Comparison of ENCODE assay signal across 12 cellular contexts in the genomic region with DNA sequence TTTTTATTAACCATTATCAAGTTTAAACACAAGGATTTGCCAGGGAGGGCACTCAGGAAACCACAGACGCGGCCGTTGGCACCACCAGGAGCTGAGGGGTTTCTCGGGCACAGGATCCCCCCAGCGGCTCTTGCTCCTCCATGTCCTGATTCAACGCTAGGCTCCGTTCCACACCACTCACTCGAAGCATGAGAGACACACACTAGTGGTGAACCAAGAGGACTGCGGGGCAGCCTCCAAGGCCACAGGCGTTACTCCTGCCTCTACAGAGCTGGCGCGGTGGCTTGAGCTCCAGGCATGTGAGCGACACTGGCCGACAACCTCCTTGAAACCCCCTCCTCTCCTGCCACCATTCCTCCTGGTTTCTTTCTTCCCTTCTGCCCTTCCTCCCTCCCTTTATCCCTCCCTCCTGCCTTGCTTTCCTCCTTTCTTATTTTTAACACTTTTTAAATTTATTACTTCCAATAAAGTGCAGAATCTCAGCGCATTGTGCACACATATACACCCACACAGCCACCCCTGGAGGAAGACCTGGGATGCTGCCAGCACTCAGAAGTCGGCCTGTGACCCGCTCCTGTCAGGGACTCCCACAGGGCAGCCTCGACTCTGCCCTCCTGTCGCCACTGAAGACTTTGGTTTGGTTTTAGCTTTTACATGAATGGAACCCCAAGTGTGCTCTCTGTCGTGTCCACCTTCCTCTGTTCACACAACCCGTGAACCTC. TPM values are rescaled to one million over a fixed set of nuclear protein-coding genes. Genes with fewer than 3 reads are reported as not detected.
A peak's percentile ranks its signal among the peaks of the same experiment; 100 is the strongest.
DNase-seq lines count a peak whose midpoint lies in the region; ATAC-seq, FAIRE-seq and TF ChIP-seq lines count a peak whose summit lies in the region.
"Had no signal": no experiment of that assay in that cellular context is flagged by ENCODE, and none has a peak within 500 bp of the region (broad histone marks: within the 10 kb centered on the region; RNA-seq: fewer than 3 reads in every experiment).

No MANE protein-coding gene starts in this region.

- no peak overlapping the region for H2BK120ac ChIP-seq in mesendoderm (ENCODE audit: low read depth, low read length)

- no peak overlapping the region for H2BK15ac ChIP-seq in mesendoderm (replicated peaks; ENCODE audit: low read depth)

- FAIRE-seq in K562 (lab: Jason Lieb, UNC) = no peak
- FAIRE-seq: G401.6 had no signal

- TF ChIP-seq CTCF in Calu3 (IDR thresholded peaks at IDR 0.05; ENCODE audit: unreplicated experiment) (no peak), K562 (IDR thresholded peaks at IDR 0.05 in 2 of 3, conservative IDR thresholded peaks at IDR 0.05 in 1 of 3; ENCODE audit: insufficient read depth in 2 of 3, low read depth in 1 of 3, low read length in 3 of 3) (no peak)

- H3K27ac Mint-ChIP-seq in Calu3 (ENCODE audit: unreplicated experiment) = peak overlapping the region; percentile 15
- H3K27ac Mint-ChIP-seq: activated T-helper 2 cell treated with anti-CD3 and anti-CD28 coated beads, Interferon-gamma antibody, Interleukin-2, Interleukin-4, amounts not matched to agents 10 μg/mL and 5 μg/mL and 100 μg/mL, durations not matched to agents 14 hours and 24 hours and 36 hours had no signal

- H3K9me1 ChIP-seq in K562 (ENCODE audit: control insufficient read depth, insufficient read depth, low read length) = peaks cover 4% of the 10 kb centered on the region

- TF ChIP-seq RAD21 in K562 (CRISPR knock-in tag; conservative IDR thresholded peaks at IDR 0.05 in 1 of 2, IDR thresholded peaks at IDR 0.05 in 1 of 2) = no peak

- DNase-seq in Calu3 (no peak), HEK293T (ENCODE audit: extremely low spot score) (peak; percentile 41), K562 (ENCODE audit: extremely low read depth in 1 of 4, low spot score in 3 of 4) (no peak), mesendoderm (peak; percentile 80), middle frontal gyrus (ENCODE audit: extremely low spot score, low spot score) (no peak)
- DNase-seq: cortex of kidney, HCEC 1CT, MV-4-11 had no signal

- H3K9me3 Mint-ChIP-seq in Calu3 (ENCODE audit: low read depth, unreplicated experiment) = no peaks in the 10 kb centered on the region
- H3K9me3 Mint-ChIP-seq: activated T-helper 2 cell treated with anti-CD3 and anti-CD28 coated beads, Interferon-gamma antibody, Interleukin-2, Interleukin-4, amounts not matched to agents 10 μg/mL and 5 μg/mL and 100 μg/mL, durations not matched to agents 14 hours and 24 hours and 36 hours had no signal

- H3K36me3 ChIP-seq in K562 (ENCODE audit: control insufficient read depth, insufficient read depth, low read length) (peaks cover 71% of the 10 kb centered on the region), mesendoderm (ENCODE audit: control insufficient read depth, insufficient read depth, low read length) (peaks cover 3% of the 10 kb centered on the region)

- H2AFZ ChIP-seq in K562 (ENCODE audit: low read depth, low read length) = no peak overlapping the region

- WGBS in K562 (ENCODE audit: insufficient coverage, low coverage, missing lambda C conversion rate) = 96% methylated on average over 21 of the region's 21 CpGs
- no CpG with 5 or more reads among the region's 21 CpGs for WGBS in mesendoderm (ENCODE audit: extremely low coverage, insufficient coverage, low lambda C conversion rate)

- POLR2A ChIA-PET in HEK293T (lab: Yijun Ruan, JAX) = no interaction called here
- POLR2A ChIA-PET in K562 (lab: Yijun Ruan, JAX) = interaction anchor here (0.6 to 0.7 kb wide), 2 partner anchors 8 to 325 kb away, joined by 3 to 5 read pairs; no protein-coding TSS in a partner anchor

- H3K23ac ChIP-seq in mesendoderm (ENCODE audit: low read length) = no peak overlapping the region

- TF ChIP-seq EP300 in K562 (IDR thresholded peaks at IDR 0.05; ENCODE audit: low read length) = no peak

- no peak overlapping the region for H3K4me3 Mint-ChIP-seq in Calu3 (ENCODE audit: low read depth, unreplicated experiment)

- H3K4me1 ChIP-seq in K562 (replicated peaks in 1 of 2; ENCODE audit: control insufficient read depth in 2 of 2, insufficient read depth in 2 of 2, low read length in 2 of 2) (peaks cover 3 to 6% of the 10 kb centered on the region in 2 experiments; a peak in 2 of 5 replicates), mesendoderm (ENCODE audit: control insufficient read depth, low read depth, low read length) (peaks cover 4% of the 10 kb centered on the region)

- H3K4ac ChIP-seq in mesendoderm (ENCODE audit: low read depth, low read length) = no peak overlapping the region

- peaks cover 18% of the 10 kb centered on the region for H3K4me1 Mint-ChIP-seq in Calu3 (ENCODE audit: low read depth, unreplicated experiment)

- H3K9me3 ChIP-seq in K562 (replicated peaks; ENCODE audit: control insufficient read depth, insufficient read depth, low read depth, low read length) = no peaks in the 10 kb centered on the region

- intact Hi-C loops in Calu3 (cut with micrococcal nuclease; ENCODE audit: unreplicated experiment) (no loop called here), K562 (cut with micrococcal nuclease) (no loop called here)

- H3K27me3 Mint-ChIP-seq in Calu3 (ENCODE audit: unreplicated experiment) = no peaks in the 10 kb centered on the region

- H2AK5ac ChIP-seq in mesendoderm (ENCODE audit: low read length) = no peak overlapping the region

- H3K79me2 ChIP-seq in K562 (ENCODE audit: control insufficient read depth, insufficient read depth, low read length) (peaks cover 9% of the 10 kb centered on the region; the same call in 2 of the 3 replicates), mesendoderm (ENCODE audit: control insufficient read depth, insufficient read depth, low read length) (peaks cover 4% of the 10 kb centered on the region)

- H3K27me3 ChIP-seq in K562 (ENCODE audit: control insufficient read depth in 2 of 2, insufficient read depth in 2 of 2, low read length in 2 of 2) (no peaks in the 10 kb centered on the region), mesendoderm (ENCODE audit: insufficient read depth, low read length, poor library complexity) (no peaks in the 10 kb centered on the region)

- BruUV-seq in Calu3 (replicated peaks; lab: Mats Ljungman, UMichigan) (no TSS peak), K562 (replicated peaks; lab: Mats Ljungman, UMichigan) (no TSS peak)

- H3K4me2 ChIP-seq in K562 (ENCODE audit: insufficient read depth, low read length) (no peak overlapping the region), mesendoderm (ENCODE audit: low read length) (no peak overlapping the region)

- H3K79me1 ChIP-seq in mesendoderm (ENCODE audit: low read length) = peaks cover 16% of the 10 kb centered on the region

- in situ Hi-C loops in K562 (cut with MboI) = no loop called here

- no peak overlapping the region for H4K5ac ChIP-seq in mesendoderm (ENCODE audit: low read length)

- no peak overlapping the region for H2BK5ac ChIP-seq in mesendoderm (ENCODE audit: low read length)

- H3K36me3 Mint-ChIP-seq in Calu3 (ENCODE audit: insufficient read depth, unreplicated experiment) = peaks cover 50% of the 10 kb centered on the region

- H3K4me3 ChIP-seq in K562 (no peak overlapping the region), mesendoderm (ENCODE audit: low read length) (no peak overlapping the region)

- no peak overlapping the region for H3K18ac ChIP-seq in mesendoderm (ENCODE audit: low read length)

- H3K56ac ChIP-seq in mesendoderm (ENCODE audit: low read length) = no peak overlapping the region

- H3K9ac ChIP-seq in K562 (ENCODE audit: insufficient read depth in 1 of 2, low read depth in 2 of 2, low read length in 2 of 2) = no peak overlapping the region
- no peak overlapping the region for H3K9ac ChIP-seq in mesendoderm (ENCODE audit: low read length)

- no peak overlapping the region for H3K27ac ChIP-seq in K562 (ENCODE audit: extremely low read depth, low read depth, low read length)
- no peak overlapping the region for H3K27ac ChIP-seq in mesendoderm (ENCODE audit: low read depth, low read length)

- no peak overlapping the region for H4K8ac ChIP-seq in mesendoderm (ENCODE audit: low read depth, low read length)

- 0 out of 2 replicates have a peak, but pooled peaks cover 3% of the 10 kb centered on the region for H4K20me1 ChIP-seq in K562 (replicated peaks; ENCODE audit: control insufficient read depth, insufficient read depth, low read length)

- ATAC-seq in K562 (peak; percentile 65), HG03460 (IDR thresholded peaks at IDR 0.05; ENCODE audit: unreplicated experiment) (no peak), GM21737 (IDR thresholded peaks at IDR 0.05; ENCODE audit: unreplicated experiment) (no peak)

- CTCF ChIA-PET in Calu3 (lab: Charles Lee) (no interaction called here), HEK293T (lab: Yijun Ruan, JAX) (no interaction called here), K562 (lab: Yijun Ruan, JAX; ENCODE audit: low intra/inter-chr PET ratio) (no interaction called here)

- TF ChIP-seq POLR2A in K562 (conservative IDR thresholded peaks at IDR 0.05) = no peak

TF ChIP-seq in HEK293T, 16 proteins besides CTCF, POLR2A, EP300 and RAD21 (continues in another document):
- no peak for TF ChIP-seq ARNT (IDR thresholded peaks at IDR 0.05)
- no peak for TF ChIP-seq SP1 (IDR thresholded peaks at IDR 0.05)
- no peak for TF ChIP-seq ELF4 (IDR thresholded peaks at IDR 0.05)
- TF ChIP-seq FOXA1 (IDR thresholded peaks at IDR 0.05) = no peak

TF ChIP-seq in K562, 482 proteins besides CTCF, POLR2A, EP300 and RAD21 (continues in another document):
- TF ChIP-seq E2F3 (CRISPR knock-in tag; IDR thresholded peaks at IDR 0.05) (no peak), TAF7 (tag; IDR thresholded peaks at IDR 0.05) (no peak)

RNA-seq across cellular contexts. Expression of a gene that starts 21.7 kb away (rescaled TPM):
- 97.5 and 98.0 TPM in 2 replicates for total RNA-seq in Calu3 (2022)
- 27.4 and 46.0 TPM in 2 replicates for total RNA-seq in K562 (2011; cell fraction: chromatin; rRNA removed; ENCODE audit: low replicate concordance)
- total RNA-seq in K562 (2011; cell fraction: nucleolus; rRNA removed) = 25.0 and 27.9 TPM in 2 replicates
- 63.9 and 106 TPM in 2 replicates for total RNA-seq in K562 (2011; cell fraction: nucleoplasm; rRNA removed)
- total RNA-seq in K562 (2014; rRNA removed) = 106 and 118 TPM in 2 replicates
- 166 and 174 TPM in 2 replicates for total RNA-seq in K562 (2014; rRNA removed; fragmentation: Illumina TruSeq; extraction: Trizol)
- 132 and 142 TPM in 2 replicates for total RNA-seq in K562 (2015; rRNA removed; fragmentation: Illumina TruSeq; extraction: Trizol)
- total RNA-seq in K562 (2021) = 107 and 122 TPM in 2 replicates
- polyA plus RNA-seq in K562 (2011; rRNA removed) = 163 TPM in 2 replicates
- polyA plus RNA-seq in K562 (2011; cell fraction: cytosol; rRNA removed) = 72.4 and 141 TPM in 2 replicates
- 32.2 and 59.7 TPM in 2 replicates for polyA plus RNA-seq in K562 (2011; cell fraction: nucleus; rRNA removed)
- 135 and 320 TPM in 2 replicates for polyA plus RNA-seq in K562 (2012)
- polyA plus RNA-seq in K562 (2014; fragmentation: Illumina TruSeq; extraction: Trizol) = 177 TPM in 2 replicates
- polyA plus RNA-seq in K562 (2014; fragmentation: Nextera tagmentation; extraction: Ambion mirVana) = 100 to 1,000 TPM; 366 to 481 TPM
- 143 TPM in 2 replicates for polyA plus RNA-seq in K562 (2014; rRNA removed)
- 72.0 and 91.7 TPM in 2 replicates for polyA minus RNA-seq in K562 (2011; rRNA and poly(A)+ RNA removed)
- 28.1 and 34.2 TPM in 2 replicates for polyA minus RNA-seq in K562 (2011; cell fraction: cytosol; rRNA and poly(A)+ RNA removed)
- 14.1 and 23.3 TPM in 2 replicates for polyA minus RNA-seq in K562 (2011; cell fraction: nucleus; rRNA and poly(A)+ RNA removed)
- 65.4 TPM for polyA plus RNA-seq in mesendoderm (2013, experiment 1 of 2)
- polyA plus RNA-seq in mesendoderm (2013, experiment 2 of 2) = 64.9 TPM

Comparison
In these comparisons a context has a peak if more than half of its experiments do, and no peak if none do; other contexts are left out.
1. DNase-seq: peak in HEK293T (single experiment) and mesendoderm (single experiment); none in Calu3 (single experiment), K562 (0 of 4) and middle frontal gyrus (single experiment).